Comparison of ENCODE assay signal across 11 cellular contexts in the genomic region with DNA sequence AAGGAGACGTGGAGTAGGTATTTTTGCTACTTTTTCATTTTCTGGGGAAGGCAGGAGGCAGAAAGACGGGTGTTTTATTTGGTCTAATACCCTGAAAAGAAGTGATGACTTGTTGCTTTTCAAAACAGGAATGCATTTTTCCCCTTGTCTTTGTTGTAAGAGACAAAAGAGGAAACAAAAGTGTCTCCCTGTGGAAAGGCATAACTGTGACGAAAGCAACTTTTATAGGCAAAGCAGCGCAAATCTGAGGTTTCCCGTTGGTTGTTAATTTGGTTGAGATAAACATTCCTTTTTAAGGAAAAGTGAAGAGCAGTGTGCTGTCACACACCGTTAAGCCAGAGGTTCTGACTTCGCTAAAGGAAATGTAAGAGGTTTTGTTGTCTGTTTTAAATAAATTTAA. TPM values are rescaled to one million over a fixed set of nuclear protein-coding genes. Genes with fewer than 3 reads are reported as not detected.
DNase-seq lines count a peak whose midpoint lies in the region; ATAC-seq and TF ChIP-seq lines count a peak whose summit lies in the region.
"Had no signal": no experiment of that assay in that cellular context is flagged by ENCODE, and none has a peak within 500 bp of the region (broad histone marks: within the 10 kb centered on the region; RNA-seq: fewer than 3 reads in every experiment).

No MANE protein-coding gene starts in this region.

- H4K20me1 ChIP-seq in BLaER1 = peaks cover 18% of the 10 kb centered on the region

- H3K4ac ChIP-seq in trophoblast cell (ENCODE audit: low read depth, low read length) = no peak overlapping the region

- H3K4me1 ChIP-seq in BLaER1 (peaks cover 42% of the 10 kb centered on the region), trophoblast cell (ENCODE audit: control insufficient read depth in 1 of 2, insufficient read depth in 2 of 2, low read length in 2 of 2) (peaks cover 15 to 24% of the 10 kb centered on the region in 2 experiments)

- H3K9ac ChIP-seq in BLaER1 (no peak overlapping the region), trophoblast cell (ENCODE audit: low read length) (no peak overlapping the region)

- no peak overlapping the region for H2AFZ ChIP-seq in trophoblast cell (ENCODE audit: insufficient read depth, low read length, poor library complexity)

- no CpG with 5 or more reads among the region's 7 CpGs for WGBS in trophoblast cell (ENCODE audit: extremely low coverage, insufficient coverage, insufficient read length)

- peaks cover 51% of the 10 kb centered on the region for H3K27me3 ChIP-seq in BLaER1
- H3K27me3 ChIP-seq in trophoblast cell (ENCODE audit: insufficient read depth, low read length) = peaks cover 22% of the 10 kb centered on the region

- DNase-seq in M059J (ENCODE audit: low read depth) (peak; percentile 79), fibroblast of mammary gland (ENCODE audit: low read depth) (peak; percentile 53), trophoblast cell (no peak), NCI-H1694 treated with DMSO at 0.1 percent for 48 hours (lab: John Stamatoyannopoulos, UW) (no peak), cerebellar cortex (ENCODE audit: low spot score) (no peak)
- DNase-seq in activated CD8-positive, alpha-beta memory T cell treated with anti-CD3 and anti-CD28 coated beads, Interleukin-2, amount 50 U/mL, for 4 hours = no peak
- DNase-seq: activated B cell treated with CpG ODN at 0.5 μM for 24 hours had no signal

- H3K18ac ChIP-seq in trophoblast cell (ENCODE audit: low read length) = no peak overlapping the region

- H2AK5ac ChIP-seq in trophoblast cell (ENCODE audit: low read length) = no peak overlapping the region

- peaks cover 14% of the 10 kb centered on the region for H3K79me1 ChIP-seq in trophoblast cell (ENCODE audit: low read length)

- ATAC-seq in GM21529 (IDR thresholded peaks at IDR 0.05; ENCODE audit: unreplicated experiment) = no peak

- no peak overlapping the region for H4K8ac ChIP-seq in trophoblast cell (ENCODE audit: low read depth, low read length)

- no peaks in the 10 kb centered on the region for H3K9me3 ChIP-seq in BLaER1
- H3K9me3 ChIP-seq in trophoblast cell (ENCODE audit: insufficient read depth, low read depth, low read length) = peaks cover 11% of the 10 kb centered on the region

- no peak overlapping the region for H4K91ac ChIP-seq in trophoblast cell (ENCODE audit: low read depth, low read length)

- no peak overlapping the region for H3K23ac ChIP-seq in trophoblast cell (ENCODE audit: low read length)

- H3K4me3 ChIP-seq in BLaER1 = no peak overlapping the region
- peak overlapping the region; percentile 58 for H3K4me3 ChIP-seq in fibroblast of mammary gland (ENCODE audit: control insufficient read depth, low read depth, low read length)
- H3K4me3 ChIP-seq in trophoblast cell (ENCODE audit: low read depth, low read length) = no peak overlapping the region

- TF ChIP-seq CTCF in fibroblast of mammary gland (conservative IDR thresholded peaks at IDR 0.05; ENCODE audit: control insufficient read depth, insufficient read depth, low read depth, low read length) = no peak

- peaks cover 9% of the 10 kb centered on the region for H3K79me2 ChIP-seq in trophoblast cell (ENCODE audit: control insufficient read depth, insufficient read depth, low read length, poor library complexity)

- H2BK12ac ChIP-seq in trophoblast cell (ENCODE audit: low read length) = no peak overlapping the region

- H3K36me3 ChIP-seq in BLaER1 (no peaks in the 10 kb centered on the region), trophoblast cell (ENCODE audit: control insufficient read depth in 1 of 2, insufficient read depth in 2 of 2, low read length in 2 of 2) (no peaks in the 10 kb centered on the region)

- H3K14ac ChIP-seq in trophoblast cell (ENCODE audit: low read length) = no peak overlapping the region

- H3K4me2 ChIP-seq in BLaER1 (peak overlapping the region; percentile 11; the same call in 1 of the 2 replicates), trophoblast cell (ENCODE audit: low read length) (peak overlapping the region; percentile 48)

- H4K12ac ChIP-seq in trophoblast cell (ENCODE audit: low read depth, low read length) = no peak overlapping the region

- H2BK120ac ChIP-seq in trophoblast cell (ENCODE audit: insufficient read depth, low read length, poor library complexity) = no peak overlapping the region

- H2BK5ac ChIP-seq in trophoblast cell (ENCODE audit: low read depth, low read length, poor library complexity) = no peak overlapping the region

- H3K27ac ChIP-seq in BLaER1 (no peak overlapping the region), trophoblast cell (ENCODE audit: low read depth, low read length) (no peak overlapping the region)

RNA-seq across cellular contexts. Expression of a gene that starts 3.4 kb away (rescaled TPM):
- 26.9 and 39.8 TPM in 2 replicates for total RNA-seq in M059J (2014; rRNA removed; shearing (Covaris generic))
- polyA plus RNA-seq in trophoblast cell (2013) = 8.7 and 9.3 TPM in 2 replicates

RNA-seq across cellular contexts. Expression of a gene that starts 36.0 kb away (rescaled TPM):
- total RNA-seq in M059J (2014; rRNA removed; shearing (Covaris generic)) = not detected in 2 replicates
- polyA plus RNA-seq in trophoblast cell (2013) = not detected in 2 replicates
- total RNA-seq: activated B cell treated with CpG ODN at 0.5 μM for 24 hours, epithelial cell of proximal tubule, LHCN-M2 had no signal

Comparison
In these comparisons a context has a peak if more than half of its experiments do, and no peak if none do; other contexts are left out.
1. DNase-seq: peak in M059J (single experiment) and fibroblast of mammary gland (single experiment); none in trophoblast cell (0 of 2), NCI-H1694 treated with DMSO at 0.1 percent for 48 hours (single experiment), cerebellar cortex (single experiment) and activated CD8-positive, alpha-beta memory T cell treated with anti-CD3 and anti-CD28 coated beads, Interleukin-2, amount 50 U/mL, for 4 hours (single experiment).